Comparison of ENCODE assay signal across 10 cellular contexts in the genomic region with DNA sequence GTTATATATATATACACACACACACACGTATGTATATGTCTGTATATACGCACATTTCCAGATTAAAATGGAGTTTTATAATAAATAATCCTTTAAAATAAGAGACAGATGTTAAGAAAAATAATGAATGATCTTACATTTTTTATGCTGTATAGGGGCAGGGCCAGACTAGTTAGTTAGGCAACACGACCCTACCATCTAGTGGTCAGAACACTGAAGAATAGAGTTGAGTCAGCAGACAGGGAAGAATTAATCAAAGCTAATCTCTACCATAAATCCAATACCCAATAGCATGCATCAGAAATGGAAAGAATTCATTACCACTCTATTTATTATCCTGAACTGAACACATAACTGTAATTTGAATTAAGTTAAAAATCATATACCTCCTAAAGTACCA.
DNase-seq lines count a peak whose midpoint lies in the region; TF ChIP-seq lines count a peak whose summit lies in the region.
"Had no signal": no experiment of that assay in that cellular context is flagged by ENCODE, and none has a peak within 500 bp of the region (broad histone marks: within the 10 kb centered on the region; RNA-seq: fewer than 3 reads in every experiment).

No MANE protein-coding gene starts in this region.

- DNase-seq in SIG-M5 treated with dmso at 0.1 percent for 504 hours (lab: John Stamatoyannopoulos, UW; ENCODE audit: unreplicated experiment): peak; percentile 33
- no peak for DNase-seq in SIG-M5 (lab: John Stamatoyannopoulos, UW)
- peak; percentile 74 for DNase-seq in OCI-M1 (lab: John Stamatoyannopoulos, UW)
- DNase-seq in epithelial cell of proximal tubule (ENCODE audit: low read depth): no peak
- DNase-seq in type B pancreatic cell (ENCODE audit: extremely low spot score, unreplicated experiment): no peak
- no peak for DNase-seq in T-helper 2 cell
- no peak for DNase-seq in KG1 (lab: John Stamatoyannopoulos, UW)
- DNase-seq in CD14-positive monocyte (ENCODE audit: low spot score): no peak
- DNase-seq: psoas muscle; stimulated activated naive CD8-positive, alpha-beta T cell treated with anti-CD3 and anti-CD28 coated beads, Interleukin-15, amount 100 ng/mL, for 72 hours had no signal

- TF ChIP-seq CTCF in epithelial cell of proximal tubule (conservative IDR thresholded peaks at IDR 0.05; ENCODE audit: low read depth, low read length) (peak; percentile 61), type B pancreatic cell (conservative IDR thresholded peaks at IDR 0.05) (peak; percentile 65), CD14-positive monocyte (IDR thresholded peaks at IDR 0.05) (no peak)

- H3K4me3 Mint-ChIP-seq in type B pancreatic cell: no peak overlapping the region
- H3K4me3 Mint-ChIP-seq in CD14-positive monocyte: no peak overlapping the region
- H3K4me3 Mint-ChIP-seq: stimulated activated naive CD8-positive, alpha-beta T cell treated with anti-CD3 and anti-CD28 coated beads, Interleukin-15, amount 100 ng/mL, for 72 hours had no signal

- H3K9me3 Mint-ChIP-seq in type B pancreatic cell (no peaks in the 10 kb centered on the region), CD14-positive monocyte (peaks cover 0 to 4% (median 0%) of the 10 kb centered on the region in 7 donors)

- H3K36me3 Mint-ChIP-seq in type B pancreatic cell (no peaks in the 10 kb centered on the region), CD14-positive monocyte (no peaks in the 10 kb centered on the region)

- H3K4me1 Mint-ChIP-seq in type B pancreatic cell (ENCODE audit: unreplicated experiment) (no peaks in the 10 kb centered on the region), CD14-positive monocyte (no peaks in the 10 kb centered on the region)
- H3K4me1 Mint-ChIP-seq: stimulated activated naive CD8-positive, alpha-beta T cell treated with anti-CD3 and anti-CD28 coated beads, Interleukin-15, amount 100 ng/mL, for 72 hours had no signal

- intact Hi-C loops in CD14-positive monocyte (cut with micrococcal nuclease): no loop called here

- H3K27ac Mint-ChIP-seq in type B pancreatic cell: no peak overlapping the region
- H3K27ac Mint-ChIP-seq in CD14-positive monocyte: no peak overlapping the region
- H3K27ac Mint-ChIP-seq: stimulated activated naive CD8-positive, alpha-beta T cell treated with anti-CD3 and anti-CD28 coated beads, Interleukin-15, amount 100 ng/mL, for 72 hours had no signal

- H3K27me3 Mint-ChIP-seq in type B pancreatic cell (no peaks in the 10 kb centered on the region), CD14-positive monocyte (ENCODE audit: low read depth in 3 of 3) (no peaks in the 10 kb centered on the region)
- H3K27me3 Mint-ChIP-seq: stimulated activated naive CD8-positive, alpha-beta T cell treated with anti-CD3 and anti-CD28 coated beads, Interleukin-15, amount 100 ng/mL, for 72 hours had no signal

- H3K4me3 ChIP-seq in epithelial cell of proximal tubule (ENCODE audit: low read depth, low read length): no peak overlapping the region
- H3K4me3 ChIP-seq: psoas muscle had no signal

Comparison
In these comparisons a context has a peak if more than half of its experiments do, and no peak if none do; other contexts are left out.
1. DNase-seq: peak in SIG-M5 treated with dmso at 0.1 percent for 504 hours (single experiment) and OCI-M1 (single experiment); none in SIG-M5 (single experiment), epithelial cell of proximal tubule (single experiment), type B pancreatic cell (single experiment), T-helper 2 cell (0 of 5), KG1 (single experiment) and CD14-positive monocyte (single experiment).